28 cellular contexts compared by ENCODE assay signal in the genomic region with DNA sequence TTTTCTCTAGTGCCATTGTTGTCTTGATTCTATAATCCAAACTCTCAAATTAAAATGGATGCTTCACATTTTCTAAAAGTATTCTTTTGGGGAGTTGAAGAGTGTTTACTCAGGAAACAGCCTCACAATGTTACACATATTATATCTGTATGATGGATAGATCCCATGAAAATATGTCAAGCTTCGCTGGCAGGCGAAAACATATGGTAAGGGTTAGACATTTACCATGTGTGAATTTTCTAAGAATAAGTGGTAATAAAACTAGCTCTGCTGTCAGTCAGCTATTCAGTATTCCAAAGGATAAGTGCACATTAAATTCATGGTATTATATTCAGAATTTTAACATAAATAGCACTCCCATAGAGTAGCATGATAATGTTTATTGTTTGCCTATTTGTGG.
"Had no signal": no experiment of that assay in that cellular context is flagged by ENCODE, and none has a peak within 500 bp of the region (broad histone marks: within the 10 kb centered on the region; RNA-seq: fewer than 3 reads in every experiment).

No MANE protein-coding gene starts in this region.

- H3K9me3 Mint-ChIP-seq: stimulated activated memory B cell treated with anti-CD40 and anti-IgM and Interleukin-4, amounts not matched to agents 10 μg/mL and 1 μg/mL and 100 μg/mL, for 72 hours; stimulated activated naive CD8-positive, alpha-beta T cell treated with anti-CD3 and anti-CD28 coated beads, Interleukin-15, amount 100 ng/mL, for 72 hours; stimulated activated naive CD8-positive, alpha-beta T cell treated with anti-CD3 and anti-CD28 coated beads, Interleukin-15, Interleukin-2, amounts not matched to agents 100 ng/mL and 50 ng/mL, for 24 hours; type B pancreatic cell had no signal

- H3K36me3 Mint-ChIP-seq: stimulated activated effector memory CD8-positive, alpha-beta T cell treated with anti-CD3 and anti-CD28 coated beads, Interleukin-12 subunit alpha, Interleukin-12 subunit beta, amount 100 ng/mL, for 72 hours; stimulated activated memory B cell treated with anti-CD40 and anti-IgM and Interleukin-4, amounts not matched to agents 10 μg/mL and 1 μg/mL and 100 μg/mL, for 72 hours; stimulated activated naive B cell treated with anti-CD40 and anti-IgM and Interleukin-4, amounts not matched to agents 10 μg/mL and 1 μg/mL and 100 μg/mL, for 72 hours; type B pancreatic cell had no signal

- DNase-seq: stimulated activated CD4-positive, alpha-beta T cell treated with anti-CD3 and anti-CD28 coated beads, Interleukin-2, amount 100 ng/mL, for 48 hours; stimulated activated CD4-positive, alpha-beta T cell treated with anti-CD3 and anti-CD28 coated beads, Interleukin-4, amount 100 ng/mL, for 1 hour; stimulated activated CD4-positive, alpha-beta T cell treated with anti-CD3 and anti-CD28 coated beads, Interleukin-4, amount 100 ng/mL, for 24 hours; stimulated activated CD4-positive, alpha-beta T cell treated with anti-CD3 and anti-CD28 coated beads, Interleukin-4, amount 100 ng/mL, for 4 hours; stimulated activated CD8-positive, alpha-beta memory T cell treated with anti-CD3 and anti-CD28 coated beads, Interleukin-4, amount 100 ng/mL, for 48 hours; stimulated activated naive B cell treated with anti-CD40 and anti-IgM and Interleukin-4, amounts not matched to agents 10 μg/mL and 1 μg/mL and 100 μg/mL, for 72 hours; stimulated activated naive CD4-positive, alpha-beta T cell; stimulated activated naive CD4-positive, alpha-beta T cell treated with Interleukin-2 at 50 U/mL for 16 hours; stimulated activated naive CD8-positive, alpha-beta T cell treated with anti-CD3 and anti-CD28 coated beads, Interleukin-15, amount 100 ng/mL, for 72 hours; stimulated activated naive CD8-positive, alpha-beta T cell treated with anti-CD3 and anti-CD28 coated beads, Interleukin-15, Interleukin-2, amounts not matched to agents 100 U/mL and 50 U/mL, for 24 hours; stomach; substantia nigra; testis; thyroid gland; tibial artery; transverse colon; trophoblast cell; upper lobe of left lung; upper lobe of right lung; uterus had no signal

- H3K27ac ChIP-seq: stomach, suprapubic skin, testis, thoracic aorta, thyroid gland, tibial artery, tibial nerve, transverse colon, upper lobe of left lung, upper lobe of right lung, uterus, vagina had no signal

- H3K27me3 Mint-ChIP-seq: stimulated activated memory B cell treated with anti-CD40 and anti-IgM and Interleukin-4, amounts not matched to agents 10 μg/mL and 1 μg/mL and 100 μg/mL, for 72 hours; stimulated activated naive B cell treated with anti-CD40 and anti-IgM and Interleukin-4, amounts not matched to agents 10 μg/mL and 1 μg/mL and 100 μg/mL, for 72 hours; stimulated activated naive CD8-positive, alpha-beta T cell treated with anti-CD3 and anti-CD28 coated beads, Interleukin-15, amount 100 ng/mL, for 72 hours; type B pancreatic cell had no signal

- H3K36me3 ChIP-seq: stomach, suprapubic skin, thoracic aorta, thyroid gland, tibial artery, tibial nerve, transverse colon, upper lobe of left lung, upper lobe of right lung, uterus, vagina had no signal

- H3K4me3 Mint-ChIP-seq: stimulated activated effector memory CD8-positive, alpha-beta T cell treated with anti-CD3 and anti-CD28 coated beads, Interleukin-12 subunit alpha, Interleukin-12 subunit beta, amount 100 ng/mL, for 72 hours; stimulated activated memory B cell treated with anti-CD40 and anti-IgM and Interleukin-4, amounts not matched to agents 10 μg/mL and 1 μg/mL and 100 μg/mL, for 72 hours; stimulated activated naive B cell treated with anti-CD40 and anti-IgM and Interleukin-4, amounts not matched to agents 10 μg/mL and 1 μg/mL and 100 μg/mL, for 72 hours; stimulated activated naive CD8-positive, alpha-beta T cell treated with anti-CD3 and anti-CD28 coated beads, Interleukin-15, amount 100 ng/mL, for 72 hours; stimulated activated naive CD8-positive, alpha-beta T cell treated with anti-CD3 and anti-CD28 coated beads, Interleukin-15, Interleukin-2, amounts not matched to agents 100 ng/mL and 50 ng/mL, for 24 hours; type B pancreatic cell had no signal

- H3K4me3 ChIP-seq: stomach, suprapubic skin, testis, thoracic aorta, thyroid gland, tibial artery, tibial nerve, transverse colon, upper lobe of left lung, upper lobe of right lung, uterus, vagina had no signal

- H3K4me1 Mint-ChIP-seq: stimulated activated effector memory CD8-positive, alpha-beta T cell treated with anti-CD3 and anti-CD28 coated beads, Interleukin-12 subunit alpha, Interleukin-12 subunit beta, amount 100 ng/mL, for 72 hours; stimulated activated memory B cell treated with anti-CD40 and anti-IgM and Interleukin-4, amounts not matched to agents 10 μg/mL and 1 μg/mL and 100 μg/mL, for 72 hours; stimulated activated naive B cell treated with anti-CD40 and anti-IgM and Interleukin-4, amounts not matched to agents 10 μg/mL and 1 μg/mL and 100 μg/mL, for 72 hours; stimulated activated naive CD8-positive, alpha-beta T cell treated with anti-CD3 and anti-CD28 coated beads, Interleukin-15, amount 100 ng/mL, for 72 hours had no signal

- H3K27ac Mint-ChIP-seq: stimulated activated effector memory CD8-positive, alpha-beta T cell treated with anti-CD3 and anti-CD28 coated beads, Interleukin-12 subunit alpha, Interleukin-12 subunit beta, amount 100 ng/mL, for 72 hours; stimulated activated memory B cell treated with anti-CD40 and anti-IgM and Interleukin-4, amounts not matched to agents 10 μg/mL and 1 μg/mL and 100 μg/mL, for 72 hours; stimulated activated naive B cell treated with anti-CD40 and anti-IgM and Interleukin-4, amounts not matched to agents 10 μg/mL and 1 μg/mL and 100 μg/mL, for 72 hours; stimulated activated naive CD8-positive, alpha-beta T cell treated with anti-CD3 and anti-CD28 coated beads, Interleukin-15, amount 100 ng/mL, for 72 hours; stimulated activated naive CD8-positive, alpha-beta T cell treated with anti-CD3 and anti-CD28 coated beads, Interleukin-15, Interleukin-2, amounts not matched to agents 100 ng/mL and 50 ng/mL, for 24 hours; type B pancreatic cell had no signal

- H3K27me3 ChIP-seq: suprapubic skin, testis, thyroid gland, tibial nerve, transverse colon, upper lobe of left lung, upper lobe of right lung, vagina had no signal

- H3K9me3 ChIP-seq: stomach, suprapubic skin, testis, thoracic aorta, thyroid gland, tibial artery, tibial nerve, transverse colon, upper lobe of left lung, upper lobe of right lung, uterus, vagina had no signal
